22 cellular contexts compared by ENCODE assay signal in the genomic region with DNA sequence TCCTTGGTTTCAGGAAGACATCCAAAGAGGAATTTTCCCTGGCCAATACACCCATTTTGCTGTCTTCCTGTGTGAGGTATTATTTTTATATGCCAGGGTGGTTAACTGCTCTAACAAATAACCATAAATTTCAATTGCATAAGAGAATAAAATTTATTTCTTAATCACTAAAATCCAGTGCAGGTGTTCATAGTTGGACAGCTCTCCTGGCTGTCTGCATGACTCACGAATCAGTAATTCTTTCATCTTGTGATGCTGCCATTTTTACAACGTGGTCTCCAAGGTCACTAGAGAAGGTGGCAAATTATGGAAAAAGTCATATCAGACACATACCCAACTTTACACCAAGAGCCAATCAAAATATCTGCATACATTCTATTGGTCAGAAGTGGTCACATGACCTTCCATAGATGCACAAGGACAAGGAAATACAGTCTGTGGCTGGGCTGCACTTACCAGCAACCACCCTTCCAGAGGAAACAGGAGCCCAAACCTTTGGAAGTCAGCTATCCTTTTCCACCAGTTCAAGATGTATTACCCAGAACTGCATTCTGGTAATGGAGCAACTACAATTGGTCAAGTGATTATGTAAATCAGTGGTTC.
"Had no signal": no experiment of that assay in that cellular context is flagged by ENCODE, and none has a peak within 500 bp of the region (broad histone marks: within the 10 kb centered on the region; RNA-seq: fewer than 3 reads in every experiment).

No MANE protein-coding gene starts in this region.

- ATAC-seq: activated CD8-positive, alpha-beta T cell treated with anti-CD3 and anti-CD28 coated beads, Interleukin-2, amount 10 ng/mL, durations not matched to agents 7 days and 5 days; activated T-cell treated with anti-CD3 and anti-CD28 coated beads, Interleukin-2, amount 50 U/mL, for 72 hours; heart right ventricle; left colon; lower lobe of right lung; right cardiac atrium; stimulated activated naive CD8-positive, alpha-beta T cell treated with anti-CD3 and anti-CD28 coated beads, Interleukin-15, Interleukin-2, amounts not matched to agents 100 U/mL and 50 U/mL, for 24 hours had no signal

- H3K4me3 ChIP-seq: heart right ventricle, lower lobe of right lung, prostate gland, smooth muscle cell, suprapubic skin had no signal

- H3K27me3 ChIP-seq: heart right ventricle, suprapubic skin had no signal

- H3K4me1 ChIP-seq: prostate gland had no signal

- H3K27ac ChIP-seq: heart right ventricle, lower lobe of right lung, prostate gland, suprapubic skin had no signal

- H3K36me3 ChIP-seq: heart right ventricle, lower lobe of right lung, prostate gland, suprapubic skin had no signal

- H3K9me3 ChIP-seq: lower lobe of right lung, prostate gland, suprapubic skin had no signal

- DNase-seq: activated B cell treated with CpG ODN at 0.5 μM for 24 hours; activated CD4-positive, alpha-beta T cell treated with anti-CD3 and anti-CD28 coated beads, Interleukin-2, amount 10 ng/mL, durations not matched to agents 24 days and 14 days; activated CD8-positive, alpha-beta memory T cell treated with anti-CD3 and anti-CD28 coated beads, Interleukin-2, amount 50 U/mL, for 4 hours; activated CD8-positive, alpha-beta T cell treated with anti-CD3 and anti-CD28 coated beads, Interleukin-2, amount 10 ng/mL, durations not matched to agents 7 days and 5 days; activated gamma-delta T cell; activated naive CD8-positive, alpha-beta T cell treated with anti-CD3 and anti-CD28 coated beads for 36 hours; activated T-cell treated with anti-CD3 and anti-CD28 coated beads, Interleukin-2, amount 50 U/mL, for 72 hours; amygdala; cortex of kidney; effector CD8-positive, alpha-beta T cell; foreskin melanocyte; heart right ventricle; left colon; lower lobe of right lung; midbrain; right cardiac atrium; stimulated activated CD4-positive, alpha-beta T cell treated with anti-CD3 and anti-CD28 coated beads, Interleukin-4, amount 100 ng/mL, for 4 hours; stimulated activated naive CD8-positive, alpha-beta T cell treated with anti-CD3 and anti-CD28 coated beads, Interleukin-15, Interleukin-2, amounts not matched to agents 100 U/mL and 50 U/mL, for 24 hours; trophoblast cell had no signal

- H3K4me2 ChIP-seq: smooth muscle cell had no signal
